In genomic region chr1:8699679-8700078, GRCh38 we compare ENCODE assay signal across 19 cellular contexts.
"Had no signal": no experiment of that assay in that cellular context is flagged by ENCODE, and none has a peak within 500 bp of the region (broad histone marks: within the 10 kb centered on the region; RNA-seq: fewer than 3 reads in every experiment).

No MANE protein-coding gene starts in this region.

- H3K27ac ChIP-seq: ascending aorta, coronary artery, heart left ventricle, suprapubic skin, upper lobe of right lung had no signal

- H3K27me3 ChIP-seq: ascending aorta, heart left ventricle, suprapubic skin, upper lobe of right lung had no signal

- H3K27ac Mint-ChIP-seq: activated T-cell treated with anti-CD3 and anti-CD28 coated beads, Interleukin-2, amount 50 U/mL, for 24 hours had no signal

- H3K4me3 ChIP-seq: ascending aorta, heart left ventricle, lung, psoas muscle, suprapubic skin, upper lobe of right lung had no signal

- H3K4me3 Mint-ChIP-seq: activated T-cell treated with anti-CD3 and anti-CD28 coated beads, Interleukin-2, amount 50 U/mL, for 24 hours had no signal

- ATAC-seq: heart left ventricle; left colon; naive thymus-derived CD4-positive, alpha-beta T cell; psoas muscle; sciatic nerve; stimulated activated naive CD8-positive, alpha-beta T cell treated with anti-CD3 and anti-CD28 coated beads, Interleukin-15, Interleukin-2, amounts not matched to agents 100 U/mL and 50 U/mL, for 24 hours; upper lobe of right lung had no signal

- H3K9me3 ChIP-seq: ascending aorta, heart left ventricle, psoas muscle, suprapubic skin, upper lobe of right lung had no signal

- DNase-seq: activated CD4-positive, CD25-positive, alpha-beta regulatory T cell; activated gamma-delta T cell; activated T-cell treated with anti-CD3 and anti-CD28 coated beads, Interleukin-2, amount 50 U/mL, for 24 hours; caudate nucleus; effector CD8-positive, alpha-beta T cell; foreskin melanocyte; heart left ventricle; left colon; naive thymus-derived CD4-positive, alpha-beta T cell; psoas muscle; stimulated activated CD4-positive, alpha-beta T cell treated with anti-CD3 and anti-CD28 coated beads, Interleukin-2, amount 100 ng/mL, for 24 hours; stimulated activated naive CD8-positive, alpha-beta T cell treated with anti-CD3 and anti-CD28 coated beads, Interleukin-15, Interleukin-2, amounts not matched to agents 100 U/mL and 50 U/mL, for 24 hours; T-helper 1 cell; upper lobe of right lung had no signal

- H3K36me3 ChIP-seq: ascending aorta, heart left ventricle, suprapubic skin, upper lobe of right lung had no signal

- H3K9me3 Mint-ChIP-seq: activated T-cell treated with anti-CD3 and anti-CD28 coated beads, Interleukin-2, amount 50 U/mL, for 24 hours had no signal
